Comparison of ENCODE assay signal across 12 cellular contexts in genomic region chr9:131618071-131618479, GRCh38.
DNase-seq lines count a peak whose midpoint lies in the region; ATAC-seq and TF ChIP-seq lines count a peak whose summit lies in the region.
"Had no signal": no experiment of that assay in that cellular context is flagged by ENCODE, and none has a peak within 500 bp of the region (broad histone marks: within the 10 kb centered on the region; RNA-seq: fewer than 3 reads in every experiment).

No MANE protein-coding gene starts in this region.

- H3K27ac Mint-ChIP-seq in activated CD4-positive, alpha-beta T cell treated with anti-CD3 and anti-CD28 coated beads, Interleukin-2, amount 10 ng/mL, durations not matched to agents 24 days and 14 days = peak overlapping the region; percentile 30

- TF ChIP-seq CTCF in cardiac muscle cell (IDR thresholded peaks at IDR 0.05; ENCODE audit: low read depth, low read length) (no peak), tibial nerve (IDR thresholded peaks at IDR 0.05) (no peak)

- H3K27ac ChIP-seq in SJCRH30 = no peak overlapping the region
- H3K27ac ChIP-seq in cardiac muscle cell = no peak overlapping the region
- H3K27ac ChIP-seq in tibial nerve = peak overlapping the region in 2 of 4 donors; percentile 69 to 80
- H3K27ac ChIP-seq: SJSA1 had no signal

- ATAC-seq in HG03108 (IDR thresholded peaks at IDR 0.05; ENCODE audit: unreplicated experiment) = no peak
- no peak for ATAC-seq in HG02588 (IDR thresholded peaks at IDR 0.05; ENCODE audit: unreplicated experiment)
- ATAC-seq in HG02938 (IDR thresholded peaks at IDR 0.05; ENCODE audit: unreplicated experiment) = no peak

- 30 to 56% methylated on average over 2 of the region's 2 CpGs for WGBS in tibial nerve, 2 donors

- H3K27me3 Mint-ChIP-seq in activated CD4-positive, alpha-beta T cell treated with anti-CD3 and anti-CD28 coated beads, Interleukin-2, amount 10 ng/mL, durations not matched to agents 24 days and 14 days = no peaks in the 10 kb centered on the region

- H3K4me3 Mint-ChIP-seq in activated CD4-positive, alpha-beta T cell treated with anti-CD3 and anti-CD28 coated beads, Interleukin-2, amount 10 ng/mL, durations not matched to agents 24 days and 14 days = no peak overlapping the region

- H3K36me3 Mint-ChIP-seq in activated CD4-positive, alpha-beta T cell treated with anti-CD3 and anti-CD28 coated beads, Interleukin-2, amount 10 ng/mL, durations not matched to agents 24 days and 14 days (ENCODE audit: low read depth) = peaks cover 69% of the 10 kb centered on the region

- H3K36me3 ChIP-seq in SJCRH30 (peaks cover 39% of the 10 kb centered on the region), cardiac muscle cell (peaks cover 4% of the 10 kb centered on the region), tibial nerve (peaks cover 0 to 68% (median 5%) of the 10 kb centered on the region in 3 donors)

- H3K9me3 ChIP-seq in SJCRH30 (replicated peaks) (no peaks in the 10 kb centered on the region), cardiac muscle cell (ENCODE audit: low read depth) (no peaks in the 10 kb centered on the region), tibial nerve (no peaks in the 10 kb centered on the region)
- H3K9me3 ChIP-seq: SJSA1 had no signal

- H3K4me3 ChIP-seq in SJCRH30 (no peak overlapping the region), cardiac muscle cell (no peak overlapping the region), tibial nerve (no peak overlapping the region)
- H3K4me3 ChIP-seq: SJSA1 had no signal

- TF ChIP-seq EP300 in tibial nerve (IDR thresholded peaks at IDR 0.05) = peak in 1 of 2 donors; percentile 36

- peaks cover 10% of the 10 kb centered on the region; the same call in 1 of the 2 replicates for H3K4me1 ChIP-seq in SJCRH30
- H3K4me1 ChIP-seq in cardiac muscle cell (ENCODE audit: low read depth) = peaks cover 5% of the 10 kb centered on the region
- peaks cover 0 to 30% (median 15%) of the 10 kb centered on the region in 4 donors for H3K4me1 ChIP-seq in tibial nerve
- H3K4me1 ChIP-seq: SJSA1 had no signal

- H3K4me1 Mint-ChIP-seq in activated CD4-positive, alpha-beta T cell treated with anti-CD3 and anti-CD28 coated beads, Interleukin-2, amount 10 ng/mL, durations not matched to agents 24 days and 14 days = peaks cover 7% of the 10 kb centered on the region

- no peaks in the 10 kb centered on the region for H3K9me3 Mint-ChIP-seq in activated CD4-positive, alpha-beta T cell treated with anti-CD3 and anti-CD28 coated beads, Interleukin-2, amount 10 ng/mL, durations not matched to agents 24 days and 14 days

- H3K27me3 ChIP-seq in SJCRH30 = no peaks in the 10 kb centered on the region
- no peaks in the 10 kb centered on the region for H3K27me3 ChIP-seq in cardiac muscle cell
- no peaks in the 10 kb centered on the region for H3K27me3 ChIP-seq in tibial nerve
- H3K27me3 ChIP-seq: SJSA1 had no signal

- DNase-seq in activated CD4-positive, alpha-beta T cell treated with anti-CD3 and anti-CD28 coated beads, Interleukin-2, amount 10 ng/mL, durations not matched to agents 24 days and 14 days = no peak
- DNase-seq in activated CD4-positive, alpha-beta T cell treated with anti-CD3 and anti-CD28 coated beads for 4 hours = no peak
- DNase-seq in SJCRH30 (peak; percentile 86 to 92), cardiac muscle cell (ENCODE audit: low read depth in 1 of 2, low spot score in 1 of 2) (peak; percentile 41 to 52), tibial nerve (ENCODE audit: low spot score in 2 of 2) (peak; percentile 25 to 45)
- DNase-seq: effector memory CD4-positive, alpha-beta T cell; H7; trophoblast cell had no signal

- TF ChIP-seq POLR2A in tibial nerve (IDR thresholded peaks at IDR 0.05) = no peak

- intact Hi-C loops in activated CD4-positive, alpha-beta T cell treated with anti-CD3 and anti-CD28 coated beads, Interleukin-2, amount 10 ng/mL, durations not matched to agents 24 days and 14 days (cut with micrococcal nuclease) = no loop called here

Comparison
In these comparisons a context has a peak if more than half of its experiments do, and no peak if none do; other contexts are left out.
1. DNase-seq: peak in SJCRH30 (2 of 2), cardiac muscle cell (2 of 2) and tibial nerve (2 of 2); none in activated CD4-positive, alpha-beta T cell treated with anti-CD3 and anti-CD28 coated beads, Interleukin-2, amount 10 ng/mL, durations not matched to agents 24 days and 14 days (single experiment) and activated CD4-positive, alpha-beta T cell treated with anti-CD3 and anti-CD28 coated beads for 4 hours (0 of 2).